Comparison of ENCODE assay signal across 21 cellular contexts in genomic region chr7:112022128-112022527, GRCh38.
DNase-seq lines count a peak whose midpoint lies in the region; ATAC-seq, FAIRE-seq and TF ChIP-seq lines count a peak whose summit lies in the region.
"Had no signal": no experiment of that assay in that cellular context is flagged by ENCODE, and none has a peak within 500 bp of the region (broad histone marks: within the 10 kb centered on the region; RNA-seq: fewer than 3 reads in every experiment).

No MANE protein-coding gene starts in this region.

- 55% methylated on average over 5 of the region's 6 CpGs for WGBS in mesenchymal stem cell

- no peak overlapping the region for H2BK120ac ChIP-seq in mesenchymal stem cell (ENCODE audit: low read depth, low read length)

- POLR2A ChIA-PET in endothelial cell of umbilical vein (lab: Charles Lee): interaction anchor here (1.0 kb wide), 1 partner anchor 183 kb away, joined by 4 read pairs; no protein-coding TSS in a partner anchor

- CTCF ChIA-PET in endothelial cell of umbilical vein (lab: Charles Lee): interaction anchor here (1.2 to 1.8 kb wide), 2 partner anchors 58 to 388 kb away, joined by 3 to 4 read pairs; no protein-coding TSS in a partner anchor

- H3K4me1 ChIP-seq in endothelial cell of umbilical vein (ENCODE audit: control insufficient read depth, extremely low read depth, insufficient read depth, low read length): peaks cover 43% of the 10 kb centered on the region
- peaks cover 3% of the 10 kb centered on the region for H3K4me1 ChIP-seq in mesenchymal stem cell (ENCODE audit: control insufficient read depth, insufficient read depth, low read depth, low read length)
- H3K4me1 ChIP-seq: BLaER1 had no signal

- no peak overlapping the region for H2BK12ac ChIP-seq in mesenchymal stem cell (ENCODE audit: low read length in 2 of 2)

- H3K36me3 ChIP-seq in endothelial cell of umbilical vein (ENCODE audit: control insufficient read depth in 2 of 2, extremely low read depth in 1 of 2, insufficient read depth in 2 of 2, low read length in 2 of 2) (no peaks in the 10 kb centered on the region), mesenchymal stem cell (ENCODE audit: control insufficient read depth in 1 of 2, insufficient read depth in 2 of 2, low read depth in 1 of 2, low read length in 2 of 2) (no peaks in the 10 kb centered on the region)
- H3K36me3 ChIP-seq: BLaER1 had no signal

- H3K9me3 ChIP-seq in endothelial cell of umbilical vein (replicated peaks; ENCODE audit: control insufficient read depth, insufficient read depth, low read length) (no peaks in the 10 kb centered on the region), mesenchymal stem cell (ENCODE audit: control insufficient read depth, low read length) (no peaks in the 10 kb centered on the region)
- H3K9me3 ChIP-seq: BLaER1 had no signal

- dilution Hi-C loops in endothelial cell of umbilical vein (cut with MboI; ENCODE audit: extremely low pct_ligation_motif_present, low sequenced_read_pairs): no loop called here

- H3K14ac ChIP-seq in mesenchymal stem cell (ENCODE audit: low read length in 2 of 2): no peak overlapping the region

- peak overlapping the region; percentile 33 for H2AK5ac ChIP-seq in mesenchymal stem cell (ENCODE audit: low read length, severe bottlenecking)

- H3K27ac ChIP-seq in endothelial cell of umbilical vein (ENCODE audit: insufficient read depth, low read depth, low read length) (peak overlapping the region; percentile 97), mesenchymal stem cell (ENCODE audit: low read length, poor library complexity, severe bottlenecking) (no peak overlapping the region)
- H3K27ac ChIP-seq: 22Rv1, BLaER1 had no signal

- peaks cover 86% of the 10 kb centered on the region for H3K79me2 ChIP-seq in endothelial cell of umbilical vein (ENCODE audit: control insufficient read depth, insufficient read depth, low read length)

- H3K27me3 ChIP-seq in endothelial cell of umbilical vein (ENCODE audit: control insufficient read depth in 2 of 2, insufficient read depth in 2 of 2, low read length in 2 of 2) (no peaks in the 10 kb centered on the region), mesenchymal stem cell (ENCODE audit: control insufficient read depth in 1 of 2, insufficient read depth in 1 of 2, low read length in 2 of 2) (no peaks in the 10 kb centered on the region)
- H3K27me3 ChIP-seq: BLaER1 had no signal

- peaks cover 4% of the 10 kb centered on the region for H4K20me1 ChIP-seq in endothelial cell of umbilical vein (replicated peaks; ENCODE audit: control insufficient read depth, extremely low read depth, insufficient read depth, low read length)
- H4K20me1 ChIP-seq: BLaER1 had no signal

- BruUV-seq in endothelial cell of umbilical vein (replicated peaks; lab: Mats Ljungman, UMichigan): no TSS peak

- TF ChIP-seq CTCF in endothelial cell of umbilical vein (IDR thresholded peaks at IDR 0.05; ENCODE audit: extremely low read depth in 1 of 2, insufficient read depth in 1 of 2, low read depth in 1 of 2, low read length in 2 of 2): no peak

- DNase-seq in DMS53 (lab: John Stamatoyannopoulos, UW): peak; percentile 35
- DNase-seq in DMS53 treated with DMSO at 0.1 percent for 48 hours (lab: John Stamatoyannopoulos, UW; ENCODE audit: unreplicated experiment): no peak
- peak; percentile 66 for DNase-seq in HuH-7 (ENCODE audit: low spot score)
- DNase-seq in endothelial cell of umbilical vein (ENCODE audit: low read depth, low spot score): no peak
- DNase-seq in mesenchymal stem cell: peak; percentile 74
- DNase-seq in stimulated activated CD4-positive, alpha-beta T cell treated with anti-CD3 and anti-CD28 coated beads, Interleukin-4, amount 100 ng/mL, for 24 hours: no peak
- no peak for DNase-seq in mesenteric fat pad (ENCODE audit: low spot score)
- DNase-seq: CD8-positive, alpha-beta memory T cell; DMS 273 treated with DMSO at 0.1 percent for 48 hours; KG1; NCI-H1092; NCI-H1694; NCI-H2107; NCI-H446 treated with DMSO at 0.1 percent for 48 hours; SHP77 had no signal

- H4K8ac ChIP-seq in mesenchymal stem cell (ENCODE audit: low read length): peak overlapping the region; percentile 55

- no peak overlapping the region for H3K23ac ChIP-seq in mesenchymal stem cell (ENCODE audit: low read length in 2 of 2)

- H3K9ac ChIP-seq in endothelial cell of umbilical vein (replicated peaks; ENCODE audit: extremely low read depth, insufficient read depth, low read length): no peak overlapping the region
- no peak overlapping the region for H3K9ac ChIP-seq in mesenchymal stem cell (ENCODE audit: low read length)
- H3K9ac ChIP-seq: BLaER1 had no signal

- no peak for ATAC-seq in GM18498 (IDR thresholded peaks at IDR 0.05; ENCODE audit: unreplicated experiment)
- ATAC-seq: Panc1 had no signal

- H4K91ac ChIP-seq in mesenchymal stem cell (ENCODE audit: low read length): no peak overlapping the region

- FAIRE-seq in endothelial cell of umbilical vein (lab: Jason Lieb, UNC): no peak
- FAIRE-seq: GM18507, HTR-8/SVneo had no signal

- TF ChIP-seq POLR2A in endothelial cell of umbilical vein (IDR thresholded peaks at IDR 0.05; ENCODE audit: low read depth, low read length): no peak

- H3K4ac ChIP-seq in mesenchymal stem cell (ENCODE audit: low read depth in 1 of 2, low read length in 2 of 2): no peak overlapping the region

- intact Hi-C loops in endothelial cell of umbilical vein (cut with micrococcal nuclease): loop anchor here (10.0 kb wide), 1 partner anchor 393 kb away; no protein-coding TSS in a partner anchor

- H3K4me2 ChIP-seq in endothelial cell of umbilical vein (ENCODE audit: insufficient read depth, low read length) (no peak overlapping the region), mesenchymal stem cell (ENCODE audit: low read length, poor library complexity, severe bottlenecking) (no peak overlapping the region)
- H3K4me2 ChIP-seq: BLaER1 had no signal

- H3K79me1 ChIP-seq in mesenchymal stem cell (replicated peaks; ENCODE audit: low read length, poor library complexity, severe bottlenecking): peaks cover 31% of the 10 kb centered on the region

- peak overlapping the region in 1 of 2 experiments; percentile 18 for H3K18ac ChIP-seq in mesenchymal stem cell (ENCODE audit: low read depth in 1 of 2, low read length in 2 of 2)

- H2AFZ ChIP-seq in endothelial cell of umbilical vein (ENCODE audit: low read depth, low read length): no peak overlapping the region
- H2AFZ ChIP-seq in mesenchymal stem cell (ENCODE audit: low read depth, low read length): no peak overlapping the region

- H2BK15ac ChIP-seq in mesenchymal stem cell (ENCODE audit: low read depth, poor library complexity, severe bottlenecking): peak overlapping the region; percentile 40

- H2BK5ac ChIP-seq in mesenchymal stem cell (ENCODE audit: low read depth, low read length, poor library complexity, severe bottlenecking): no peak overlapping the region

- H3K9me1 ChIP-seq in endothelial cell of umbilical vein (replicated peaks; ENCODE audit: control insufficient read depth, extremely low read depth, insufficient read depth, low read length): no peaks in the 10 kb centered on the region

- no peak overlapping the region for H3K4me3 ChIP-seq in endothelial cell of umbilical vein (replicated peaks in 1 of 3; ENCODE audit: insufficient read depth in 1 of 3, low read depth in 1 of 3, low read length in 3 of 3)
- no peak overlapping the region for H3K4me3 ChIP-seq in mesenchymal stem cell (ENCODE audit: insufficient read depth in 1 of 2, low read depth in 1 of 2, low read length in 2 of 2)
- H3K4me3 ChIP-seq: BLaER1 had no signal

TF ChIP-seq in endothelial cell of umbilical vein, 7 proteins besides CTCF, POLR2A, EP300 and RAD21:
- TF ChIP-seq FOS (IDR thresholded peaks at IDR 0.05; ENCODE audit: borderline replicate concordance, insufficient read depth, low read length) (no peak), MYC (IDR thresholded peaks at IDR 0.05; ENCODE audit: low read depth, low read length) (no peak), EZH2 (IDR thresholded peaks at IDR 0.05; ENCODE audit: borderline replicate concordance, low read depth, low read length, severe bottlenecking) (no peak), POLR2AphosphoS5 (IDR thresholded peaks at IDR 0.05; ENCODE audit: insufficient read depth, low read depth, low read length) (no peak), JUN (IDR thresholded peaks at IDR 0.05; ENCODE audit: borderline replicate concordance, insufficient read depth, insufficient read length, low read depth) (no peak), GATA2 (IDR thresholded peaks at IDR 0.05; ENCODE audit: insufficient read depth, insufficient read length, low read depth, low read length) (no peak)
- TF ChIP-seq, protein P1, sequence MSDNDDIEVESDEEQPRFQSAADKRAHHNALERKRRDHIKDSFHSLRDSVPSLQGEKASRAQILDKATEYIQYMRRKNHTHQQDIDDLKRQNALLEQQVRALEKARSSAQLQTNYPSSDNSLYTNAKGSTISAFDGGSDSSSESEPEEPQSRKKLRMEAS (IDR thresholded peaks at IDR 0.05; ENCODE audit: insufficient read depth, insufficient read length): no peak

Comparison
In these comparisons a context has a peak if more than half of its experiments do, and no peak if none do; other contexts are left out.
1. DNase-seq: peak in DMS53 (single experiment), HuH-7 (single experiment) and mesenchymal stem cell (single experiment); none in DMS53 treated with DMSO at 0.1 percent for 48 hours (single experiment), endothelial cell of umbilical vein (single experiment), stimulated activated CD4-positive, alpha-beta T cell treated with anti-CD3 and anti-CD28 coated beads, Interleukin-4, amount 100 ng/mL, for 24 hours (single experiment) and mesenteric fat pad (single experiment).